Comparison of ENCODE assay signal across 10 cellular contexts in genomic region chr19:7862413-7862951, GRCh38. TPM values are rescaled to one million over a fixed set of nuclear protein-coding genes. Genes with fewer than 3 reads are reported as not detected.
DNase-seq lines count a peak whose midpoint lies in the region; ATAC-seq and TF ChIP-seq lines count a peak whose summit lies in the region.
"Had no signal": no experiment of that assay in that cellular context is flagged by ENCODE, and none has a peak within 500 bp of the region (broad histone marks: within the 10 kb centered on the region; RNA-seq: fewer than 3 reads in every experiment).

No MANE protein-coding gene starts in this region.

- ATAC-seq in GM21737 (IDR thresholded peaks at IDR 0.05; ENCODE audit: unreplicated experiment) (no peak), HG03135 (IDR thresholded peaks at IDR 0.05; ENCODE audit: unreplicated experiment) (no peak), GM21825 (IDR thresholded peaks at IDR 0.05; ENCODE audit: unreplicated experiment) (no peak)

- H3K27me3 ChIP-seq in HL-60 (ENCODE audit: insufficient read depth, poor library complexity, severe bottlenecking): peaks cover 4% of the 10 kb centered on the region
- peaks cover 43 to 49% of the 10 kb centered on the region in 2 donors for H3K27me3 ChIP-seq in duodenal mucosa (ENCODE audit: control insufficient read depth in 1 of 2, insufficient read depth in 2 of 2, low read length in 2 of 2)

- no peak overlapping the region for H3K27ac ChIP-seq in HL-60 (replicated peaks)
- H3K27ac ChIP-seq in duodenal mucosa (ENCODE audit: low read depth, low read length): no peak overlapping the region

- H3K4me1 ChIP-seq in duodenal mucosa (ENCODE audit: control insufficient read depth in 1 of 2, insufficient read depth in 2 of 2, low read length in 2 of 2): peaks cover 16 to 19% of the 10 kb centered on the region in 2 donors

- TF ChIP-seq CTCF in HL-60 (IDR thresholded peaks at IDR 0.05; ENCODE audit: insufficient read depth, low read length): no peak

- no peak overlapping the region for H3K9ac ChIP-seq in duodenal mucosa (ENCODE audit: low read depth in 1 of 2, low read length in 2 of 2)

- peak overlapping the region; percentile 10; the same call in 1 of the 2 replicates for H3K4me3 ChIP-seq in HL-60 (replicated peaks; ENCODE audit: insufficient read depth, low read length)
- H3K4me3 ChIP-seq in duodenal mucosa (ENCODE audit: low read depth in 1 of 2, low read length in 2 of 2): peak overlapping the region; percentile 47 to 54

- DNase-seq in HL-60 (ENCODE audit: low read depth in 1 of 2, low spot score in 1 of 2) (peak in 1 of 2 experiments; percentile 44), mucosa of gallbladder (ENCODE audit: low spot score) (peak; percentile 76)
- DNase-seq in activated CD4-positive, alpha-beta T cell treated with anti-CD3 and anti-CD28 coated beads, Interleukin-2, amount 50 U/mL, for 48 hours: peak; percentile 72 to 76
- DNase-seq in stimulated activated naive CD4-positive, alpha-beta T cell (lab: John Stamatoyannopoulos, UW): peak; percentile 57 to 82 (median 77)

- H3K9me3 ChIP-seq in duodenal mucosa (ENCODE audit: control insufficient read depth in 1 of 2, low read length in 2 of 2): no peaks in the 10 kb centered on the region

- H3K36me3 ChIP-seq in duodenal mucosa (ENCODE audit: control insufficient read depth in 1 of 2, insufficient read depth in 2 of 2, low read length in 2 of 2): no peaks in the 10 kb centered on the region

RNA-seq across cellular contexts. Expression of gene PRR36, which starts 11.7 kb away (rescaled TPM):
- 1.6 TPM for total RNA-seq in mucosa of gallbladder
- total RNA-seq: NCI-H460, subcutaneous adipose tissue had no signal

RNA-seq across cellular contexts. Expression of gene LRRC8E, which starts 25.8 kb away (rescaled TPM):
- 4.1 TPM for total RNA-seq in mucosa of gallbladder

RNA-seq across cellular contexts. Expression of gene EVI5L, which starts 32.5 kb away (rescaled TPM):
- total RNA-seq in mucosa of gallbladder: 23.4 TPM

RNA-seq across cellular contexts. Expression of gene MAP2K7, which starts 41.2 kb away (rescaled TPM):
- 39.1 TPM for total RNA-seq in mucosa of gallbladder

RNA-seq across cellular contexts. Expression of gene TGFBR3L, which starts 52.1 kb away (rescaled TPM):
- 0.52 TPM for total RNA-seq in mucosa of gallbladder
- total RNA-seq: subcutaneous adipose tissue had no signal
